Comparison of ENCODE assay signal across 20 cellular contexts in the genomic region with DNA sequence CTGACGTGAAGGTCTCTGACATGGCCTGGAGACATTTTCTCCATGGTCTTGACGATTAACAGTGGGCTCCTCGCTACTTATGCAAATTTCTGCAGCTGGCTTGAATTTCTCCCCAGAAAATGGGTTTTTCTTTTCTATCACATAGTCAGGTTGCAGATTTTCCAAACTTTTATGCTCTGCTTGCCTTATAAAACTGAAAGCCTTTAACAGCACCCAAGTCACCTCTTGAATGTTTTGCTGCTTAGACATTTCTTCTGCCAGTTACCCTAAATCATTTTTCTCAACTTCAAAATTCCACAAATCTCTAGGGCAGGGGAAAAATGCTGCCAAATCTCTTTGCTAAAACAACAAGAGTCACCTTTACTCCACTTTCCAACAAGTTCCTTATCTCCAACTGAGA. TPM values are rescaled to one million over a fixed set of nuclear protein-coding genes. Genes with fewer than 3 reads are reported as not detected.
"Had no signal": no experiment of that assay in that cellular context is flagged by ENCODE, and none has a peak within 500 bp of the region (broad histone marks: within the 10 kb centered on the region; RNA-seq: fewer than 3 reads in every experiment).

No MANE protein-coding gene starts in this region.

RNA-seq across cellular contexts. Expression of gene NOX3, which starts 12.9 kb away (rescaled TPM):
- total RNA-seq: activated naive CD4-positive, alpha-beta T cell treated with anti-CD3 and anti-CD28 coated beads for 36 hours; activated naive CD4-positive, alpha-beta T cell treated with anti-CD3 and anti-CD28 coated beads, Interleukin-2, amount 50 U/mL, for 72 hours; activated naive CD8-positive, alpha-beta T cell treated with anti-CD3 and anti-CD28 coated beads for 36 hours; activated naive CD8-positive, alpha-beta T cell treated with anti-CD3 and anti-CD28 coated beads, Interleukin-2, amount 10 ng/mL, durations not matched to agents 7 days and 5 days; activated T-cell treated with anti-CD3 and anti-CD28 coated beads, Interleukin-2, amount 50 U/mL, for 4 hours; activated T-cell treated with anti-CD3 and anti-CD28 coated beads, Interleukin-2, amount 50 U/mL, for 72 hours; activated T-helper 1 cell treated with anti-CD3 and anti-CD28 coated beads, Interleukin-12 subunit alpha, Interleukin-12 subunit beta, Interleukin-2, Interleukin-4 antibody, amounts not matched to agents 30 ng/mL and 10 ng/mL and 1 ng/mL, durations not matched to agents 14 hours and 24 hours and 36 hours; activated T-helper 17 cell treated with anti-CD3 and anti-CD28 coated beads, Interleukin-2, amount 50 U/mL, for 72 hours; activated T-helper 2 cell treated with anti-CD3 and anti-CD28 coated beads, Interferon-gamma antibody, Interleukin-2, Interleukin-4, amounts not matched to agents 10 μg/mL and 5 μg/mL and 100 μg/mL, durations not matched to agents 14 hours and 24 hours and 36 hours; adrenal gland; aorta; ascending aorta; body of pancreas; breast epithelium; bronchial epithelial cell; cardiac muscle cell; cardiac septum; cerebellum; chondrocyte had no signal
- polyA plus RNA-seq: adipose tissue, aorta, cardiac muscle cell had no signal
